ENCODE assay signal across 8 cellular contexts in genomic region chr2:174395284-174395968, GRCh38. TPM values are rescaled to one million over a fixed set of nuclear protein-coding genes. Genes with fewer than 3 reads are reported as not detected.
DNase-seq lines count a peak whose midpoint lies in the region; TF ChIP-seq lines count a peak whose summit lies in the region.

TSS of gene SCRN3 (plus strand) at chr2:174395730. CDS start at chr2:174398284, 2,554 bp downstream.

- H3K27ac Mint-ChIP-seq in neural crest cell (ENCODE audit: unreplicated experiment): peak within 1 kb of the TSS; percentile 99

- no peaks in the 10 kb centered on the region for H3K9me3 Mint-ChIP-seq in neural crest cell

- peaks cover 10% of the 10 kb centered on the region for H3K4me1 ChIP-seq in stomach smooth muscle (ENCODE audit: control insufficient read depth, insufficient read depth, low read length)

- H3K36me3 Mint-ChIP-seq in neural crest cell (ENCODE audit: low read depth): peaks cover 3% of the 10 kb centered on the region

- peaks cover 3 to 7% of the 10 kb centered on the region in 2 donors for H3K36me3 ChIP-seq in stomach smooth muscle (ENCODE audit: control insufficient read depth in 2 of 2, insufficient read depth in 2 of 2, low read length in 2 of 2)

- peak within 1 kb of the TSS; percentile 91 to 96 for H3K9ac ChIP-seq in stomach smooth muscle (ENCODE audit: low read length in 2 of 2)

- H3K9me3 ChIP-seq in stomach smooth muscle (ENCODE audit: control insufficient read depth in 2 of 2, low read length in 2 of 2): no peaks in the 10 kb centered on the region

- peak within 1 kb of the TSS; percentile 98 for H3K4me3 Mint-ChIP-seq in neural crest cell

- TF ChIP-seq CTCF in foreskin fibroblast (IDR thresholded peaks at IDR 0.05; ENCODE audit: low read depth, low read length) (no peak), neural crest cell (conservative IDR thresholded peaks at IDR 0.05) (no peak)

- no peaks in the 10 kb centered on the region for H3K27me3 ChIP-seq in stomach smooth muscle (ENCODE audit: control insufficient read depth in 1 of 2, insufficient read depth in 2 of 2, low read length in 2 of 2)

- peaks cover 21% of the 10 kb centered on the region for H3K4me1 Mint-ChIP-seq in neural crest cell

- DNase-seq in ELR (ENCODE audit: low read depth) (peak; percentile 76), H4 (ENCODE audit: low spot score) (peak; percentile 57), LoVo (ENCODE audit: low spot score) (peak; percentile 85), SHP77 treated with DMSO at 0.1 percent for 48 hours (lab: John Stamatoyannopoulos, UW) (peak; percentile 27), activated gamma-delta T cell treated with Interleukin-2 at 50 U/mL for 16 hours (peak; percentile 72), foreskin fibroblast (peak; percentile 44 to 77), neural crest cell (ENCODE audit: low read depth, low spot score) (peak; percentile 45)

- peak within 1 kb of the TSS; percentile 96 for H3K4me3 ChIP-seq in foreskin fibroblast (ENCODE audit: low read depth in 1 of 2, low read length in 2 of 2)
- H3K4me3 ChIP-seq in stomach smooth muscle (ENCODE audit: low read length in 2 of 2): peak within 1 kb of the TSS; percentile 96 to 97

- H3K27ac ChIP-seq in stomach smooth muscle (ENCODE audit: low read length): peak within 1 kb of the TSS; percentile 77

- no peaks in the 10 kb centered on the region for H3K27me3 Mint-ChIP-seq in neural crest cell (ENCODE audit: low read depth)

RNA-seq across cellular contexts. Expression of gene SCRN3, which starts in this region (rescaled TPM):
- total RNA-seq in H4 (2014; rRNA removed; shearing (Covaris generic)): 15.4 and 15.6 TPM in 2 replicates
- total RNA-seq in neural crest cell: 29.5 and 30.9 TPM in 2 replicates

Comparison
In these comparisons a context has a peak if more than half of its experiments do, and no peak if none do; other contexts are left out.
1. Peak in every context shown above with its lines: DNase-seq, H3K4me3 ChIP-seq and H3K27ac ChIP-seq.
2. DNase-seq: peak in every context shown above with its lines; median percentile 85 in LoVo; 76 in ELR; 72 in activated gamma-delta T cell treated with Interleukin-2 at 50 U/mL for 16 hours; 60 in foreskin fibroblast; 57 in H4; 45 in neural crest cell; 27 in SHP77 treated with DMSO at 0.1 percent for 48 hours.